Comparison of ENCODE assay signal across 1 cellular context in the genomic region with DNA sequence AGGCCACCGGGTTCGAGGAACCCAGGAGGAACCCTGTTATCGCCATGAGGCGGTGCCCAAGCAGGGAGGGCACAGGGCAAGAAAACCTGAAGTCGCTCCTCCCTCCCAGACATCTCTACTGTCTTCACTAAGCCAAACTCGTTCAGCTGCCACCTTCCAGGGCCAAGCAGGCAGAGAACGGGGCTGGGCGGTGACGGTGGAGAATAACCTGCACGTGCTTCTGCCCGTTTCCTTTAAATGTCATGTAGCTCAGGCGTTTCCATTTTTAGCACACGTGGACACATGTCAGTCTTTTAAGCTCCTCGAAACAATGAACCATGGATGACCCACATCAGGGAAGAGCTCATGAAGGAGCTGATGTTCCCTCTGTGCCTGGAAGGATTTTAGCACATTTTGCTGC.
TF ChIP-seq lines count a peak whose summit lies in the region.

No MANE protein-coding gene starts in this region.

TF ChIP-seq in IMR-90, 13 proteins besides CTCF, POLR2A, EP300 and RAD21:
- TF ChIP-seq CEBPB (IDR thresholded peaks at IDR 0.05; ENCODE audit: low read depth, low read length) (no peak), CHD1 (IDR thresholded peaks at IDR 0.05; ENCODE audit: low read depth, low read length) (no peak)
